ENCODE assay signal across 24 cellular contexts in genomic region chr5:142073617-142074405, GRCh38. TPM values are rescaled to one million over a fixed set of nuclear protein-coding genes. Genes with fewer than 3 reads are reported as not detected.
DNase-seq lines count a peak whose midpoint lies in the region; ATAC-seq and TF ChIP-seq lines count a peak whose summit lies in the region.
"Had no signal": no experiment of that assay in that cellular context is flagged by ENCODE, and none has a peak within 500 bp of the region (broad histone marks: within the 10 kb centered on the region; RNA-seq: fewer than 3 reads in every experiment).

No MANE protein-coding gene starts in this region.

- peak overlapping the region; percentile 0 for H3K4me3 Mint-ChIP-seq in activated naive CD8-positive, alpha-beta T cell
- no peak overlapping the region for H3K4me3 Mint-ChIP-seq in activated naive CD8-positive, alpha-beta T cell treated with anti-CD3 and anti-CD28 coated beads for 36 hours
- peak overlapping the region; percentile 12 for H3K4me3 Mint-ChIP-seq in activated naive CD8-positive, alpha-beta T cell treated with anti-CD3 and anti-CD28 coated beads, Interleukin-2, amount 50 U/mL, for 24 hours
- peak overlapping the region; percentile 12 for H3K4me3 Mint-ChIP-seq in stimulated activated naive CD8-positive, alpha-beta T cell treated with anti-CD3 and anti-CD28 coated beads, Interleukin-15, Interleukin-2, amounts not matched to agents 100 ng/mL and 50 ng/mL, for 24 hours
- H3K4me3 Mint-ChIP-seq: CD14-positive monocyte, endodermal cell, IgD-negative memory B cell had no signal

- CTCF ChIA-PET in RWPE1 (lab: Yijun Ruan, JAX) = no interaction called here

- peak; percentile 37 to 62 for ATAC-seq in activated CD4-positive, CD25-positive, alpha-beta regulatory T cell treated with anti-CD3 and anti-CD28 coated beads, Interleukin-2, amount 50 U/mL, for 24 hours
- ATAC-seq in activated naive CD8-positive, alpha-beta T cell treated with anti-CD3 and anti-CD28 coated beads, Interleukin-2, amount 50 U/mL, for 24 hours = peak; percentile 71
- ATAC-seq: left ventricle myocardium superior had no signal

- DNase-seq in activated CD4-positive, CD25-positive, alpha-beta regulatory T cell treated with anti-CD3 and anti-CD28 coated beads, Interleukin-2, amount 50 U/mL, for 72 hours = no peak
- DNase-seq in activated naive CD8-positive, alpha-beta T cell treated with anti-CD3 and anti-CD28 coated beads for 36 hours = no peak
- no peak for DNase-seq in activated naive CD8-positive, alpha-beta T cell treated with anti-CD3 and anti-CD28 coated beads, Interleukin-2, amount 50 U/mL, for 24 hours
- DNase-seq in RWPE1 (ENCODE audit: low spot score) (no peak), globus pallidus (ENCODE audit: low spot score) (no peak)
- DNase-seq: 8988T; activated effector memory CD4-positive, alpha-beta T cell treated with Interleukin-2 at 50 U/mL for 16 hours; adrenal gland; central memory CD4-positive, alpha-beta T cell; endodermal cell; left ventricle myocardium superior; NCI-H2107; NCI-H748 treated with DMSO at 0.1 percent for 48 hours; RPMI8226; stimulated activated naive CD4-positive, alpha-beta T cell; testis had no signal

- no peak overlapping the region for H3K27ac ChIP-seq in RWPE1
- H3K27ac ChIP-seq: adrenal gland, parathyroid adenoma, SJSA1, skin epidermis, testis had no signal

- peaks cover 41% of the 10 kb centered on the region for H3K4me1 Mint-ChIP-seq in activated naive CD8-positive, alpha-beta T cell (ENCODE audit: low read depth)
- H3K4me1 Mint-ChIP-seq in activated naive CD8-positive, alpha-beta T cell treated with anti-CD3 and anti-CD28 coated beads for 36 hours = peaks cover 38% of the 10 kb centered on the region
- H3K4me1 Mint-ChIP-seq in activated naive CD8-positive, alpha-beta T cell treated with anti-CD3 and anti-CD28 coated beads, Interleukin-2, amount 50 U/mL, for 24 hours = peaks cover 41% of the 10 kb centered on the region
- H3K4me1 Mint-ChIP-seq in stimulated activated naive CD8-positive, alpha-beta T cell treated with anti-CD3 and anti-CD28 coated beads, Interleukin-15, Interleukin-2, amounts not matched to agents 100 ng/mL and 50 ng/mL, for 24 hours (ENCODE audit: low read depth) = peaks cover 38% of the 10 kb centered on the region

- H3K27me3 Mint-ChIP-seq in activated naive CD8-positive, alpha-beta T cell = no peaks in the 10 kb centered on the region
- H3K27me3 Mint-ChIP-seq in activated naive CD8-positive, alpha-beta T cell treated with anti-CD3 and anti-CD28 coated beads for 36 hours = no peaks in the 10 kb centered on the region
- H3K27me3 Mint-ChIP-seq in activated naive CD8-positive, alpha-beta T cell treated with anti-CD3 and anti-CD28 coated beads, Interleukin-2, amount 50 U/mL, for 24 hours = no peaks in the 10 kb centered on the region
- no peaks in the 10 kb centered on the region for H3K27me3 Mint-ChIP-seq in stimulated activated naive CD8-positive, alpha-beta T cell treated with anti-CD3 and anti-CD28 coated beads, Interleukin-15, Interleukin-2, amounts not matched to agents 100 ng/mL and 50 ng/mL, for 24 hours

- no peaks in the 10 kb centered on the region for H3K9me3 Mint-ChIP-seq in activated naive CD8-positive, alpha-beta T cell (ENCODE audit: low read depth)
- peaks cover 3% of the 10 kb centered on the region for H3K9me3 Mint-ChIP-seq in activated naive CD8-positive, alpha-beta T cell treated with anti-CD3 and anti-CD28 coated beads for 36 hours
- no peaks in the 10 kb centered on the region for H3K9me3 Mint-ChIP-seq in activated naive CD8-positive, alpha-beta T cell treated with anti-CD3 and anti-CD28 coated beads, Interleukin-2, amount 50 U/mL, for 24 hours
- H3K9me3 Mint-ChIP-seq in stimulated activated naive CD8-positive, alpha-beta T cell treated with anti-CD3 and anti-CD28 coated beads, Interleukin-15, Interleukin-2, amounts not matched to agents 100 ng/mL and 50 ng/mL, for 24 hours = no peaks in the 10 kb centered on the region

- H3K36me3 Mint-ChIP-seq in activated naive CD8-positive, alpha-beta T cell = peaks cover 2% of the 10 kb centered on the region
- H3K36me3 Mint-ChIP-seq in activated naive CD8-positive, alpha-beta T cell treated with anti-CD3 and anti-CD28 coated beads for 36 hours = no peaks in the 10 kb centered on the region
- peaks cover 2% of the 10 kb centered on the region for H3K36me3 Mint-ChIP-seq in activated naive CD8-positive, alpha-beta T cell treated with anti-CD3 and anti-CD28 coated beads, Interleukin-2, amount 50 U/mL, for 24 hours (ENCODE audit: low read depth)
- no peaks in the 10 kb centered on the region for H3K36me3 Mint-ChIP-seq in stimulated activated naive CD8-positive, alpha-beta T cell treated with anti-CD3 and anti-CD28 coated beads, Interleukin-15, Interleukin-2, amounts not matched to agents 100 ng/mL and 50 ng/mL, for 24 hours (ENCODE audit: low read depth)
- H3K36me3 Mint-ChIP-seq: CD14-positive monocyte had no signal

- peak overlapping the region; percentile 93 for H3K27ac Mint-ChIP-seq in activated naive CD8-positive, alpha-beta T cell
- no peak overlapping the region for H3K27ac Mint-ChIP-seq in activated naive CD8-positive, alpha-beta T cell treated with anti-CD3 and anti-CD28 coated beads for 36 hours
- H3K27ac Mint-ChIP-seq in activated naive CD8-positive, alpha-beta T cell treated with anti-CD3 and anti-CD28 coated beads, Interleukin-2, amount 50 U/mL, for 24 hours = peak overlapping the region; percentile 88
- peak overlapping the region; percentile 82 for H3K27ac Mint-ChIP-seq in stimulated activated naive CD8-positive, alpha-beta T cell treated with anti-CD3 and anti-CD28 coated beads, Interleukin-15, Interleukin-2, amounts not matched to agents 100 ng/mL and 50 ng/mL, for 24 hours
- H3K27ac Mint-ChIP-seq: CD14-positive monocyte, endodermal cell, IgD-negative memory B cell had no signal

- POLR2A ChIA-PET in RWPE1 (lab: Yijun Ruan, JAX; ENCODE audit: low non-redundant PET) = no interaction called here

- no peak for TF ChIP-seq CTCF in RWPE1 (conservative IDR thresholded peaks at IDR 0.05; ENCODE audit: low read depth)

RNA-seq across cellular contexts. Expression of gene NDFIP1, which starts 34.8 kb away (rescaled TPM):
- 100 to 1,000 TPM in 1 of 2 experiments, 10 to 100 TPM in 1; 97.3 to 100 TPM for total RNA-seq in activated naive CD8-positive, alpha-beta T cell treated with anti-CD3 and anti-CD28 coated beads for 36 hours
